Comparison of ENCODE assay signal across 9 cellular contexts in genomic region chr17:4500188-4500565, GRCh38. TPM values are rescaled to one million over a fixed set of nuclear protein-coding genes. Genes with fewer than 3 reads are reported as not detected.
DNase-seq lines count a peak whose midpoint lies in the region; FAIRE-seq and TF ChIP-seq lines count a peak whose summit lies in the region.
"Had no signal": no experiment of that assay in that cellular context is flagged by ENCODE, and none has a peak within 500 bp of the region (broad histone marks: within the 10 kb centered on the region; RNA-seq: fewer than 3 reads in every experiment).

No MANE protein-coding gene starts in this region.

- TF ChIP-seq RAD21 in H1 (IDR thresholded peaks at IDR 0.05 in 1 of 2, conservative IDR thresholded peaks at IDR 0.05 in 1 of 2; ENCODE audit: low read depth in 2 of 2, low read length in 2 of 2): no peak

- intact Hi-C loops in CD4-positive, alpha-beta memory T cell (cut with micrococcal nuclease): no loop called here

- TF ChIP-seq CTCF in H1 (IDR thresholded peaks at IDR 0.05; ENCODE audit: control extremely low read depth in 1 of 3, insufficient read depth in 1 of 3, low read depth in 1 of 3, low read length in 3 of 3) (no peak), osteocyte (IDR thresholded peaks at IDR 0.05) (no peak)

- H3K18ac ChIP-seq in H1 (ENCODE audit: extremely low read depth, low read length): no peak overlapping the region; the same call in 1 of the 2 replicates

- peak overlapping the region; percentile 56; the same call in 1 of the 2 replicates for H2AFZ ChIP-seq in H1 (ENCODE audit: low read length)

- no peaks in the 10 kb centered on the region for H3K79me1 ChIP-seq in H1 (ENCODE audit: low read depth, low read length)

- POLR2A ChIA-PET in CD4-positive, alpha-beta memory T cell (lab: Charles Lee; ENCODE audit: partially characterized antibody): interaction anchor here (1.3 to 3.0 kb wide), 2 partner anchors 14 to 19 kb away, joined by 4 to 17 read pairs; no protein-coding TSS in a partner anchor
- POLR2A ChIA-PET in H1 (lab: Charles Lee; ENCODE audit: partially characterized antibody): interaction anchor here (0.9 to 1.8 kb wide), 8 partner anchors 10 to 80 kb away, joined by 3 to 7 read pairs (median 3); no protein-coding TSS in a partner anchor

- peaks cover 16 to 26% of the 10 kb centered on the region in 2 donors for H3K27me3 Mint-ChIP-seq in CD4-positive, alpha-beta memory T cell
- peaks cover 42% of the 10 kb centered on the region for H3K27me3 Mint-ChIP-seq in IgD-negative memory B cell
- peaks cover 49% of the 10 kb centered on the region for H3K27me3 Mint-ChIP-seq in osteocyte (ENCODE audit: unreplicated experiment)

- H2AK5ac ChIP-seq in H1 (ENCODE audit: low read depth, low read length): no peak overlapping the region

- no peaks in the 10 kb centered on the region for H3K79me2 ChIP-seq in H1 (ENCODE audit: control insufficient read depth in 1 of 2, insufficient read depth in 2 of 2, low read length in 2 of 2)

- TF ChIP-seq EP300 in H1 (IDR thresholded peaks at IDR 0.05; ENCODE audit: borderline replicate concordance in 1 of 2, low read depth in 2 of 2, low read length in 2 of 2): no peak

- H3K56ac ChIP-seq in H1 (replicated peaks; ENCODE audit: insufficient read length, low read depth, low read length): no peak overlapping the region

- H4K20me1 ChIP-seq in H1 (replicated peaks in 1 of 2; ENCODE audit: control insufficient read depth in 1 of 2, insufficient read depth in 2 of 2, low read length in 2 of 2): peaks cover 0 to 5% of the 10 kb centered on the region in 2 experiments

- H3K4me1 Mint-ChIP-seq in CD4-positive, alpha-beta memory T cell: peaks cover 13 to 35% (median 26%) of the 10 kb centered on the region in 4 donors
- H3K4me1 Mint-ChIP-seq in IgD-negative memory B cell (peaks cover 15 to 22% (median 19%) of the 10 kb centered on the region in 3 donors), osteocyte (ENCODE audit: unreplicated experiment) (peaks cover 11% of the 10 kb centered on the region)

- H3K9me3 ChIP-seq in CD4-positive, alpha-beta memory T cell (ENCODE audit: control insufficient read depth in 1 of 2, low read length in 2 of 2): no peaks in the 10 kb centered on the region
- no peaks in the 10 kb centered on the region for H3K9me3 ChIP-seq in H1 (ENCODE audit: insufficient read depth in 2 of 2, low read depth in 1 of 2, low read length in 1 of 2)

- no peak for DNase-seq in CD4-positive, alpha-beta memory T cell
- DNase-seq in H1 (ENCODE audit: low read depth in 1 of 2, low spot score in 2 of 2): no peak
- DNase-seq in osteocyte (ENCODE audit: extremely low spot score, unreplicated experiment): no peak
- DNase-seq in H4 (ENCODE audit: low spot score): no peak
- no peak for DNase-seq in effector CD4-positive, alpha-beta T cell
- no peak for DNase-seq in frontal cortex (ENCODE audit: low spot score in 2 of 2)
- no peak for DNase-seq in GM03348 (ENCODE audit: low spot score)
- DNase-seq: activated CD4-positive, CD25-positive, alpha-beta regulatory T cell had no signal

- H2BK12ac ChIP-seq in H1 (ENCODE audit: low read depth, low read length): no peak overlapping the region

- WGBS in H1 (ENCODE audit: extremely low coverage in 1 of 2, insufficient coverage in 1 of 2, insufficient read length in 1 of 2, insufficient replicate concordance in 2 of 2, low coverage in 1 of 2, low lambda C conversion rate in 2 of 2, missing lambda C conversion rate in 1 of 2), 2 experiments: 46% methylated on average over 7 of the region's 7 CpGs; no CpG with 5 or more reads in 1 of the 2 experiments

- TF ChIP-seq POLR2A in H1 (IDR thresholded peaks at IDR 0.05; ENCODE audit: control extremely low read depth in 1 of 2, low read depth in 2 of 2, low read length in 2 of 2): no peak

- no peak overlapping the region for H2BK120ac ChIP-seq in H1 (replicated peaks; ENCODE audit: low read depth, low read length)

- H3K27me3 ChIP-seq in CD4-positive, alpha-beta memory T cell (ENCODE audit: insufficient read depth, low read length): peaks cover 30% of the 10 kb centered on the region
- peaks cover 23 to 49% (median 45%) of the 10 kb centered on the region in 4 experiments for H3K27me3 ChIP-seq in H1 (replicated peaks in 1 of 4; ENCODE audit: control insufficient read depth in 3 of 4, extremely low read depth in 1 of 4, insufficient read depth in 3 of 4, low read length in 3 of 4)

- H3K27ac Mint-ChIP-seq in CD4-positive, alpha-beta memory T cell: peak overlapping the region in 2 of 7 donors; percentile 73 to 89
- H3K27ac Mint-ChIP-seq in IgD-negative memory B cell (no peak overlapping the region), osteocyte (ENCODE audit: unreplicated experiment) (no peak overlapping the region)

- peak overlapping the region; percentile 89 to 93 for H3K4me2 ChIP-seq in H1 (ENCODE audit: insufficient read depth in 1 of 2, low read depth in 2 of 2, low read length in 2 of 2)

- H3K27ac ChIP-seq in CD4-positive, alpha-beta memory T cell (ENCODE audit: low read depth, low read length): no peak overlapping the region
- no peak overlapping the region for H3K27ac ChIP-seq in H1 (ENCODE audit: low read depth, low read length)

- no peak overlapping the region for H3K14ac ChIP-seq in H1 (ENCODE audit: insufficient read length)

- H3K9ac ChIP-seq in H1 (replicated peaks in 1 of 4; ENCODE audit: extremely low read depth in 1 of 4, low read depth in 3 of 4, low read length in 3 of 4): no peak overlapping the region; a peak in 1 of 7 replicates

- no peaks in the 10 kb centered on the region for H3K36me3 ChIP-seq in CD4-positive, alpha-beta memory T cell (ENCODE audit: insufficient read depth, low read length)
- H3K36me3 ChIP-seq in H1 (ENCODE audit: control insufficient read depth in 2 of 4, insufficient read depth in 4 of 4, low read length in 3 of 4): no peaks in the 10 kb centered on the region

- H3K4me1 ChIP-seq in CD4-positive, alpha-beta memory T cell (ENCODE audit: insufficient read depth, low read length): peaks cover 33% of the 10 kb centered on the region
- H3K4me1 ChIP-seq in H1 (replicated peaks in 1 of 4; ENCODE audit: control insufficient read depth in 3 of 4, insufficient read depth in 4 of 4, low read length in 3 of 4): peaks cover 0 to 13% (median 8%) of the 10 kb centered on the region in 4 experiments; a peak in 4 of 7 replicates

- no peak overlapping the region for H2BK5ac ChIP-seq in H1 (ENCODE audit: low read depth, low read length)

- H2BK20ac ChIP-seq in H1 (ENCODE audit: low read length): no peak overlapping the region

- peak overlapping the region; percentile 82 to 93 (median 84) for H3K4me3 Mint-ChIP-seq in CD4-positive, alpha-beta memory T cell
- H3K4me3 Mint-ChIP-seq in IgD-negative memory B cell: peak overlapping the region; percentile 64 to 89 (median 76)
- peak overlapping the region; percentile 65 for H3K4me3 Mint-ChIP-seq in osteocyte (ENCODE audit: unreplicated experiment)

- H2BK15ac ChIP-seq in H1 (ENCODE audit: low read length): peak overlapping the region; percentile 46; the same call in 1 of the 2 replicates

- no peaks in the 10 kb centered on the region for H3K9me3 Mint-ChIP-seq in CD4-positive, alpha-beta memory T cell
- H3K9me3 Mint-ChIP-seq in IgD-negative memory B cell (no peaks in the 10 kb centered on the region), osteocyte (ENCODE audit: unreplicated experiment) (no peaks in the 10 kb centered on the region)

- peaks cover 16% of the 10 kb centered on the region; the same call in 1 of the 2 replicates for H3K23me2 ChIP-seq in H1 (ENCODE audit: low read depth, low read length)

- H4K91ac ChIP-seq in H1 (replicated peaks; ENCODE audit: insufficient read length, low read length): no peak overlapping the region

- H4K8ac ChIP-seq in H1 (ENCODE audit: extremely low read depth, insufficient read depth, low read length): no peak overlapping the region

- CTCF ChIA-PET in CD4-positive, alpha-beta memory T cell (lab: Charles Lee; ENCODE audit: partially characterized antibody): interaction anchor here (1.0 kb wide), 1 partner anchor 9 kb away, joined by 3 read pairs; no protein-coding TSS in a partner anchor
- CTCF ChIA-PET in H1 (lab: Charles Lee; ENCODE audit: partially characterized antibody): interaction anchor here (0.7 to 3.5 kb wide), 13 partner anchors 10 to 72 kb away, joined by 3 to 14 read pairs (median 4); partner anchors contain the start of gene MYBBP1A

- FAIRE-seq in H1 (lab: Jason Lieb, UNC) (no peak), frontal cortex (lab: Jason Lieb, UNC) (no peak)

- H3K23ac ChIP-seq in H1 (ENCODE audit: insufficient read length): no peak overlapping the region

- no peaks in the 10 kb centered on the region for H3K36me3 Mint-ChIP-seq in CD4-positive, alpha-beta memory T cell
- H3K36me3 Mint-ChIP-seq in IgD-negative memory B cell (peaks cover 2% of the 10 kb centered on the region), osteocyte (ENCODE audit: unreplicated experiment) (no peaks in the 10 kb centered on the region)

- no peak overlapping the region for H3K4ac ChIP-seq in H1 (replicated peaks; ENCODE audit: insufficient read length, low read depth, low read length)

- H3K4me3 ChIP-seq in CD4-positive, alpha-beta memory T cell (ENCODE audit: low read length in 2 of 2): no peak overlapping the region
- H3K4me3 ChIP-seq in H1 (ENCODE audit: extremely low read depth in 1 of 4, insufficient read depth in 2 of 4, low read depth in 3 of 4, low read length in 4 of 4): peak overlapping the region; percentile 46 to 62 (median 51); a peak in 7 of 8 replicates

- no peak overlapping the region for H4K5ac ChIP-seq in H1 (ENCODE audit: insufficient read length, low read depth, low read length)

RNA-seq across cellular contexts. Expression of gene SPNS2, which starts 1.5 kb away (rescaled TPM):
- total RNA-seq in CD4-positive, alpha-beta memory T cell: under 1 TPM; 0.11 to 0.12 TPM
- polyA plus RNA-seq in CD4-positive, alpha-beta memory T cell: under 1 TPM; 0.24 to 0.29 TPM
- polyA plus RNA-seq in IgD-negative memory B cell (not detected), H1 (2011; rRNA removed) (1.2 and 1.9 TPM in 2 replicates)
- 0.98 and 1.5 TPM in 2 replicates for total RNA-seq in H1 (2021; fragmentation: NEBNext Ultra II Directional; extraction: Animal tissue kit (Norgen Biotek cat#: 25700))
- polyA plus RNA-seq in H1 (2011; cell fraction: cytosol; rRNA removed): 1.5 TPM
- polyA plus RNA-seq in H1 (2011; cell fraction: nucleus; rRNA removed): 2.6 TPM
- 0.51 to 1.6 TPM (median 1.4 TPM) in 4 replicates for polyA plus RNA-seq in H1 (2012, experiment 1 of 2)
- 1.4 TPM for polyA plus RNA-seq in H1 (2012, experiment 2 of 2)
- polyA plus RNA-seq in H1 (2013, experiment 1 of 2): 0.77 TPM
- polyA plus RNA-seq in H1 (2013, experiment 2 of 2): 0.83 TPM
- 0.35 and 1.6 TPM in 2 replicates for polyA minus RNA-seq in H1 (2011; rRNA and poly(A)+ RNA removed)
- 0.59 TPM for polyA minus RNA-seq in H1 (2011; cell fraction: cytosol; rRNA and poly(A)+ RNA removed)
- 1.5 TPM for polyA minus RNA-seq in H1 (2011; cell fraction: nucleus; rRNA and poly(A)+ RNA removed)
- total RNA-seq in osteocyte (0.31 TPM in 1 of 2 replicates, not detected in the other), frontal cortex (11.0 TPM)
- total RNA-seq in H4 (2014; rRNA removed; shearing (Covaris generic)): 0.06 and 0.52 TPM in 2 replicates

RNA-seq across cellular contexts. Expression of gene MYBBP1A, which starts 55.0 kb away (rescaled TPM):
- total RNA-seq in CD4-positive, alpha-beta memory T cell: 10 to 100 TPM; 73.4 to 74.7 TPM
- polyA plus RNA-seq in CD4-positive, alpha-beta memory T cell: 10 to 100 TPM; 12.5 to 35.2 TPM
- polyA plus RNA-seq in IgD-negative memory B cell (28.5 TPM), H1 (2011; rRNA removed) (46.8 and 79.9 TPM in 2 replicates)
- 151 and 153 TPM in 2 replicates for total RNA-seq in H1 (2021; fragmentation: NEBNext Ultra II Directional; extraction: Animal tissue kit (Norgen Biotek cat#: 25700))
- polyA plus RNA-seq in H1 (2011; cell fraction: cytosol; rRNA removed): 58.4 TPM
- polyA plus RNA-seq in H1 (2011; cell fraction: nucleus; rRNA removed): 266 TPM
- 98.7 to 125 TPM (median 120 TPM) in 4 replicates for polyA plus RNA-seq in H1 (2012, experiment 1 of 2)
- 114 TPM for polyA plus RNA-seq in H1 (2012, experiment 2 of 2)
- 74.0 TPM for polyA plus RNA-seq in H1 (2013, experiment 1 of 2)
- 63.6 TPM for polyA plus RNA-seq in H1 (2013, experiment 2 of 2)
- 87.5 and 109 TPM in 2 replicates for polyA minus RNA-seq in H1 (2011; rRNA and poly(A)+ RNA removed)
- polyA minus RNA-seq in H1 (2011; cell fraction: cytosol; rRNA and poly(A)+ RNA removed): 88.4 TPM
- polyA minus RNA-seq in H1 (2011; cell fraction: nucleus; rRNA and poly(A)+ RNA removed): 116 TPM
- total RNA-seq in osteocyte (47.9 and 48.5 TPM in 2 replicates), frontal cortex (30.2 TPM)
- total RNA-seq in H4 (2014; rRNA removed; shearing (Covaris generic)): 15.0 and 16.4 TPM in 2 replicates

Comparison
In these comparisons a context has a peak if more than half of its experiments do, and no peak if none do; other contexts are left out.
1. H3K4me3 ChIP-seq: peak in H1 (4 of 4); none in CD4-positive, alpha-beta memory T cell (0 of 2).
2. Peak in every context shown above with its lines, with median percentiles within 50 percentile points of each other: H3K4me3 Mint-ChIP-seq.